Comparison of ENCODE assay signal across 1 cellular context in genomic region chr12:96212456-96213375, GRCh38.
TF ChIP-seq lines count a peak whose summit lies in the region.

No MANE protein-coding gene starts in this region.

TF ChIP-seq in GM12878, 131 proteins besides CTCF, POLR2A, EP300 and RAD21:
- TF ChIP-seq YY1 (IDR thresholded peaks at IDR 0.05; ENCODE audit: low read depth, low read length): no peak
